In genomic region chr1:185062710-185063370, GRCh38 we compare ENCODE assay signal across 15 cellular contexts. TPM values are rescaled to one million over a fixed set of nuclear protein-coding genes. Genes with fewer than 3 reads are reported as not detected.
DNase-seq lines count a peak whose midpoint lies in the region; ATAC-seq, FAIRE-seq and TF ChIP-seq lines count a peak whose summit lies in the region.
"Had no signal": no experiment of that assay in that cellular context is flagged by ENCODE, and none has a peak within 500 bp of the region (broad histone marks: within the 10 kb centered on the region; RNA-seq: fewer than 3 reads in every experiment).

No MANE protein-coding gene starts in this region.

- H3K4me1 ChIP-seq in K562 (replicated peaks in 1 of 2; ENCODE audit: control insufficient read depth in 2 of 2, insufficient read depth in 2 of 2, low read length in 2 of 2) = peaks cover 0 to 4% of the 10 kb centered on the region in 2 experiments; a peak in 3 of 5 replicates
- H3K4me1 ChIP-seq in psoas muscle = peaks cover 8% of the 10 kb centered on the region
- H3K4me1 ChIP-seq in mucosa of descending colon (ENCODE audit: low read depth) = peaks cover 8% of the 10 kb centered on the region

- no peak for TF ChIP-seq POLR2A in K562 (conservative IDR thresholded peaks at IDR 0.05)

- no peaks in the 10 kb centered on the region for H4K20me1 ChIP-seq in K562 (replicated peaks; ENCODE audit: control insufficient read depth, insufficient read depth, low read length)

- peaks cover 0 to 38% of the 10 kb centered on the region in 2 donors for H3K36me3 Mint-ChIP-seq in activated naive CD4-positive, alpha-beta T cell treated with anti-CD3 and anti-CD28 coated beads, Interleukin-2, amount 50 U/mL, for 72 hours
- H3K36me3 Mint-ChIP-seq in stimulated activated naive CD8-positive, alpha-beta T cell treated with anti-CD3 and anti-CD28 coated beads, Interleukin-15, Interleukin-2, amounts not matched to agents 100 ng/mL and 50 ng/mL, for 24 hours (ENCODE audit: low read depth) = peaks cover 19% of the 10 kb centered on the region

- TF ChIP-seq RAD21 in K562 (CRISPR knock-in tag; conservative IDR thresholded peaks at IDR 0.05 in 1 of 2, IDR thresholded peaks at IDR 0.05 in 1 of 2) = no peak

- in situ Hi-C loops in KBM-7 (cut with MboI; ENCODE audit: low pct_unique_long_range_greater_than_20kb, low sequenced_read_pairs) = no loop called here
- in situ Hi-C loops in K562 (cut with MboI) = no loop called here

- WGBS in K562 (ENCODE audit: insufficient coverage, low coverage, missing lambda C conversion rate) = 76% methylated on average over 1 of the region's 1 CpG
- 61 to 78% (median 78%) methylated on average over 1 of the region's 1 CpG for WGBS in psoas muscle, 3 donors

- peaks cover 0 to 10% of the 10 kb centered on the region in 2 donors for H3K9me3 Mint-ChIP-seq in activated naive CD4-positive, alpha-beta T cell treated with anti-CD3 and anti-CD28 coated beads, Interleukin-2, amount 50 U/mL, for 72 hours
- H3K9me3 Mint-ChIP-seq in stimulated activated naive CD8-positive, alpha-beta T cell treated with anti-CD3 and anti-CD28 coated beads, Interleukin-15, Interleukin-2, amounts not matched to agents 100 ng/mL and 50 ng/mL, for 24 hours = peaks cover 5% of the 10 kb centered on the region
- H3K9me3 Mint-ChIP-seq: effector memory CD8-positive, alpha-beta T cell had no signal

- no peak overlapping the region for H3K4me3 Mint-ChIP-seq in stimulated activated naive CD8-positive, alpha-beta T cell treated with anti-CD3 and anti-CD28 coated beads, Interleukin-15, Interleukin-2, amounts not matched to agents 100 ng/mL and 50 ng/mL, for 24 hours
- H3K4me3 Mint-ChIP-seq: activated naive CD8-positive, alpha-beta T cell treated with anti-CD3 and anti-CD28 coated beads, Interleukin-2, amount 10 ng/mL, durations not matched to agents 7 days and 5 days; effector memory CD8-positive, alpha-beta T cell; nephron had no signal

- peaks cover 3% of the 10 kb centered on the region; the same call in 1 of the 3 replicates for H3K36me3 ChIP-seq in K562 (ENCODE audit: control insufficient read depth, insufficient read depth, low read length)
- H3K36me3 ChIP-seq in psoas muscle (ENCODE audit: insufficient read depth in 1 of 2, low read depth in 1 of 2) = no peaks in the 10 kb centered on the region
- H3K36me3 ChIP-seq in mucosa of descending colon (ENCODE audit: low read depth) = no peaks in the 10 kb centered on the region

- no peaks in the 10 kb centered on the region for H3K9me3 ChIP-seq in K562 (replicated peaks; ENCODE audit: control insufficient read depth, insufficient read depth, low read depth, low read length)
- no peaks in the 10 kb centered on the region for H3K9me3 ChIP-seq in psoas muscle
- H3K9me3 ChIP-seq in mucosa of descending colon = no peaks in the 10 kb centered on the region

- no peak overlapping the region for H3K4me3 ChIP-seq in K562
- no peak overlapping the region for H3K4me3 ChIP-seq in psoas muscle
- no peak overlapping the region for H3K4me3 ChIP-seq in mucosa of descending colon

- no peaks in the 10 kb centered on the region for H3K27me3 Mint-ChIP-seq in stimulated activated naive CD8-positive, alpha-beta T cell treated with anti-CD3 and anti-CD28 coated beads, Interleukin-15, Interleukin-2, amounts not matched to agents 100 ng/mL and 50 ng/mL, for 24 hours
- H3K27me3 Mint-ChIP-seq: activated naive CD8-positive, alpha-beta T cell treated with anti-CD3 and anti-CD28 coated beads, Interleukin-2, amount 10 ng/mL, durations not matched to agents 7 days and 5 days; effector memory CD8-positive, alpha-beta T cell had no signal

- ATAC-seq in activated naive CD4-positive, alpha-beta T cell treated with anti-CD3 and anti-CD28 coated beads, Interleukin-2, amount 50 U/mL, for 72 hours = peak; percentile 45 to 50
- ATAC-seq in K562 (no peak), psoas muscle (no peak), mucosa of descending colon (no peak)
- ATAC-seq: effector memory CD8-positive, alpha-beta T cell had no signal

- no peaks in the 10 kb centered on the region for H3K27me3 ChIP-seq in K562 (ENCODE audit: control insufficient read depth in 2 of 2, insufficient read depth in 2 of 2, low read length in 2 of 2)
- H3K27me3 ChIP-seq in psoas muscle (ENCODE audit: insufficient read depth in 3 of 3, low read length in 2 of 3) = no peaks in the 10 kb centered on the region

- H3K4me1 Mint-ChIP-seq in stimulated activated naive CD8-positive, alpha-beta T cell treated with anti-CD3 and anti-CD28 coated beads, Interleukin-15, Interleukin-2, amounts not matched to agents 100 ng/mL and 50 ng/mL, for 24 hours (ENCODE audit: low read depth) = peaks cover 82% of the 10 kb centered on the region

- H3K27ac Mint-ChIP-seq in activated naive CD4-positive, alpha-beta T cell treated with anti-CD3 and anti-CD28 coated beads, Interleukin-2, amount 50 U/mL, for 72 hours = peak overlapping the region in 1 of 2 donors; percentile 52
- H3K27ac Mint-ChIP-seq in stimulated activated naive CD8-positive, alpha-beta T cell treated with anti-CD3 and anti-CD28 coated beads, Interleukin-15, Interleukin-2, amounts not matched to agents 100 ng/mL and 50 ng/mL, for 24 hours = peak overlapping the region; percentile 23
- H3K27ac Mint-ChIP-seq: activated naive CD8-positive, alpha-beta T cell treated with anti-CD3 and anti-CD28 coated beads, Interleukin-2, amount 10 ng/mL, durations not matched to agents 7 days and 5 days; effector memory CD8-positive, alpha-beta T cell; nephron had no signal

- DNase-seq in activated naive CD4-positive, alpha-beta T cell treated with anti-CD3 and anti-CD28 coated beads, Interleukin-2, amount 50 U/mL, for 72 hours (ENCODE audit: low spot score in 2 of 2) = no peak
- DNase-seq in activated naive CD4-positive, alpha-beta T cell treated with anti-CD3 and anti-CD28 coated beads, Interleukin-2, amount 50 U/mL, for 16 hours = no peak
- DNase-seq in KBM-7 (peak; percentile 58), K562 (ENCODE audit: extremely low read depth in 1 of 4, low spot score in 3 of 4) (no peak), psoas muscle (no peak), mucosa of descending colon (no peak), cerebellum (ENCODE audit: low spot score) (no peak)
- DNase-seq: activated naive CD8-positive, alpha-beta T cell treated with anti-CD3 and anti-CD28 coated beads, Interleukin-2, amount 10 ng/mL, durations not matched to agents 7 days and 5 days; effector memory CD8-positive, alpha-beta T cell; foreskin melanocyte; NCI-H2029 treated with DMSO at 0.1 percent for 48 hours; RPMI8226; T-helper 1 cell had no signal

- no peak overlapping the region for H3K9ac ChIP-seq in K562 (ENCODE audit: insufficient read depth in 1 of 2, low read depth in 2 of 2, low read length in 2 of 2)

- no peak overlapping the region for H3K4me2 ChIP-seq in K562 (ENCODE audit: insufficient read depth, low read length)

- FAIRE-seq in K562 (lab: Jason Lieb, UNC) = no peak

- H2AFZ ChIP-seq in K562 (ENCODE audit: low read depth, low read length) = no peak overlapping the region

- peaks cover 95% of the 10 kb centered on the region for H3K79me2 ChIP-seq in K562 (ENCODE audit: control insufficient read depth, insufficient read depth, low read length)

- no peak overlapping the region for H3K27ac ChIP-seq in K562 (ENCODE audit: extremely low read depth, low read depth, low read length)
- no peak overlapping the region for H3K27ac ChIP-seq in psoas muscle

- CTCF ChIA-PET in K562 (lab: Yijun Ruan, JAX; ENCODE audit: low intra/inter-chr PET ratio) = no interaction called here

- POLR2A ChIA-PET in K562 (lab: Yijun Ruan, JAX) = no interaction called here

- no peaks in the 10 kb centered on the region for H3K9me1 ChIP-seq in K562 (ENCODE audit: control insufficient read depth, insufficient read depth, low read length)

- intact Hi-C loops in K562 (cut with micrococcal nuclease) (no loop called here), psoas muscle (cut with DNase I) (no loop called here), mucosa of descending colon (cut with DNase I, micrococcal nuclease) (no loop called here)

- no peak for TF ChIP-seq EP300 in K562 (IDR thresholded peaks at IDR 0.05; ENCODE audit: low read length)

- no peak for TF ChIP-seq CTCF in K562 (IDR thresholded peaks at IDR 0.05 in 2 of 3, conservative IDR thresholded peaks at IDR 0.05 in 1 of 3; ENCODE audit: insufficient read depth in 2 of 3, low read depth in 1 of 3, low read length in 3 of 3)
- no peak for TF ChIP-seq CTCF in psoas muscle (IDR thresholded peaks at IDR 0.05)
- TF ChIP-seq CTCF in mucosa of descending colon (IDR thresholded peaks at IDR 0.05) = no peak

- no TSS peak for BruUV-seq in K562 (replicated peaks; lab: Mats Ljungman, UMichigan)

RNA-seq across cellular contexts. Expression of gene RNF2, which starts 17.5 kb away (rescaled TPM):
- 10 to 100 TPM; 14.2 to 20.6 TPM for total RNA-seq in activated naive CD4-positive, alpha-beta T cell treated with anti-CD3 and anti-CD28 coated beads, Interleukin-2, amount 50 U/mL, for 72 hours
- total RNA-seq in K562 (2011; cell fraction: chromatin; rRNA removed; ENCODE audit: low replicate concordance) = 13.5 and 31.5 TPM in 2 replicates
- 8.2 and 8.8 TPM in 2 replicates for total RNA-seq in K562 (2011; cell fraction: nucleolus; rRNA removed)
- total RNA-seq in K562 (2011; cell fraction: nucleoplasm; rRNA removed) = 15.3 and 23.7 TPM in 2 replicates
- total RNA-seq in K562 (2014; rRNA removed) (16.1 and 16.2 TPM in 2 replicates), K562 (2014; rRNA removed; fragmentation: Illumina TruSeq; extraction: Trizol) (33.1 and 39.8 TPM in 2 replicates), K562 (2015; rRNA removed; fragmentation: Illumina TruSeq; extraction: Trizol) (29.7 and 32.9 TPM in 2 replicates), K562 (2021) (36.4 and 40.0 TPM in 2 replicates), psoas muscle (10 to 100 TPM in 3 of 4 donors, 1 to 10 TPM in 1; 8.1 to 15.3 (median 11.1) TPM), mucosa of descending colon (10 to 100 TPM; 14.1 to 19.3 (median 15.6) TPM), cerebellum (53.0 TPM)
- polyA plus RNA-seq in K562 (2011; rRNA removed) (56.6 and 66.5 TPM in 2 replicates), K562 (2014; fragmentation: Illumina TruSeq; extraction: Trizol) (49.7 and 53.3 TPM in 2 replicates), K562 (2014; fragmentation: Nextera tagmentation; extraction: Ambion mirVana) (1 to 10 TPM; 7.1 to 7.9 TPM), K562 (2014; rRNA removed) (23.9 TPM in 2 replicates), psoas muscle (1 to 10 TPM; 5.0 to 8.2 (median 5.6) TPM)
- 11.4 and 29.4 TPM in 2 replicates for polyA plus RNA-seq in K562 (2011; cell fraction: cytosol; rRNA removed)
- 10.9 and 20.0 TPM in 2 replicates for polyA plus RNA-seq in K562 (2011; cell fraction: nucleus; rRNA removed)
- 28.6 and 34.4 TPM in 2 replicates for polyA plus RNA-seq in K562 (2012)
- 174 and 201 TPM in 2 replicates for polyA minus RNA-seq in K562 (2011; rRNA and poly(A)+ RNA removed)
- 32.2 and 48.1 TPM in 2 replicates for polyA minus RNA-seq in K562 (2011; cell fraction: cytosol; rRNA and poly(A)+ RNA removed)
- 8.3 and 18.8 TPM in 2 replicates for polyA minus RNA-seq in K562 (2011; cell fraction: nucleus; rRNA and poly(A)+ RNA removed)

Comparison
In these comparisons a context has a peak if more than half of its experiments do, and no peak if none do; other contexts are left out.
1. ATAC-seq: peak in activated naive CD4-positive, alpha-beta T cell treated with anti-CD3 and anti-CD28 coated beads, Interleukin-2, amount 50 U/mL, for 72 hours (2 of 2); none in K562 (single experiment), psoas muscle (0 of 4) and mucosa of descending colon (single experiment).